19 cellular contexts compared by ENCODE assay signal in the genomic region with DNA sequence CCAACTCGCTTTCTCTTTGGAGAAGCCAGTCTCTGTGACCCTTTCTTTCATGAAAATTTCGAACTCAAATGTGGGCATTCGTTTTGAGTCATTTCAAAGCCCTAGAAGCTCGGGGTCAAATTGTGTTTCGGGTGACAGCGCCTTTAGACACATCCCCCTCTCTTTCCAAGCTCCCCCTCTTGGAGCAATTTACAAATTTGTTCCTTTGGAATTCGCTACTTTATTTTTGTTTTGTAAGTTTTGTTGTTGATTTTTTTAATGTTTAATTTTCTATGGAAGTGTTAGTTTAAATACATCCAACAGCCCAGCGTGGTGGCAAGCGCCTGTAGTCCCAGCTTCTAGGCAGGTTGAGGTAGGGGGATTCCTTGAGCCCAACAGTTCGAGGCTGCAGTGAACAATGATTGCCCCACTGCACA. TPM values are rescaled to one million over a fixed set of nuclear protein-coding genes. Genes with fewer than 3 reads are reported as not detected.
A peak's percentile ranks its signal among the peaks of the same experiment; 100 is the strongest.
DNase-seq lines count a peak whose midpoint lies in the region; ATAC-seq, FAIRE-seq and TF ChIP-seq lines count a peak whose summit lies in the region.
"Had no signal": no experiment of that assay in that cellular context is flagged by ENCODE, and none has a peak within 500 bp of the region (broad histone marks: within the 10 kb centered on the region; RNA-seq: fewer than 3 reads in every experiment).

No MANE protein-coding gene starts in this region.

- peak overlapping the region; percentile 22 to 79 (median 67) for H3K4me3 Mint-ChIP-seq in CD8-positive, alpha-beta memory T cell
- H3K4me3 Mint-ChIP-seq in endothelial cell (ENCODE audit: unreplicated experiment) (peak overlapping the region; percentile 37), osteocyte (ENCODE audit: unreplicated experiment) (peak overlapping the region; percentile 42)

- H3K4me2 ChIP-seq in MM.1S (ENCODE audit: low read depth, low read length) = 0 out of 2 replicates have a peak overlapping the region, but pooled peaks have one; percentile 87

- no peaks in the 10 kb centered on the region for H3F3A ChIP-seq in MM.1S (ENCODE audit: insufficient read depth, low read length)

- no peaks in the 10 kb centered on the region for H3K79me2 ChIP-seq in MM.1S (ENCODE audit: low read length)

- H2AFZ ChIP-seq in MM.1S (ENCODE audit: low read length) = no peak overlapping the region

- no peak overlapping the region for H3K9ac ChIP-seq in MM.1S (ENCODE audit: low read length)

- no peak overlapping the region for H3K27ac ChIP-seq in CD8-positive, alpha-beta memory T cell (ENCODE audit: low read depth, low read length)
- no peak overlapping the region for H3K27ac ChIP-seq in MM.1S (ENCODE audit: low read length)
- H3K27ac ChIP-seq: esophagus squamous epithelium, vagina had no signal

- no peak overlapping the region for H3K27ac Mint-ChIP-seq in CD8-positive, alpha-beta memory T cell
- no peak overlapping the region for H3K27ac Mint-ChIP-seq in endothelial cell (ENCODE audit: unreplicated experiment)
- H3K27ac Mint-ChIP-seq in osteocyte (ENCODE audit: unreplicated experiment) = no peak overlapping the region

- peaks cover 30% of the 10 kb centered on the region for H3K4me1 ChIP-seq in CD8-positive, alpha-beta memory T cell (ENCODE audit: insufficient read depth, low read length)
- H3K4me1 ChIP-seq in MM.1S (ENCODE audit: low read length) = no peaks in the 10 kb centered on the region

- DNase-seq in CD8-positive, alpha-beta memory T cell = no peak
- DNase-seq in MM.1S = no peak
- DNase-seq in endothelial cell (ENCODE audit: low spot score) = no peak
- DNase-seq in osteocyte (ENCODE audit: extremely low spot score, unreplicated experiment) = no peak
- DNase-seq in left lobe of liver (ENCODE audit: low spot score) = no peak
- DNase-seq in NCI-H146 (lab: John Stamatoyannopoulos, UW) = no peak
- DNase-seq in urothelium cell line (ENCODE audit: low spot score) = no peak
- DNase-seq: activated CD4-positive, alpha-beta T cell treated with anti-CD3 and anti-CD28 coated beads for 1 hour; CD4-positive, CD25-positive, alpha-beta regulatory T cell; dermis blood vessel endothelial cell; esophagus squamous epithelium; hypothalamus; left ventricle myocardium superior; NCI-H82; RPMI8226 had no signal

- no peak overlapping the region for H3K4me3 ChIP-seq in CD8-positive, alpha-beta memory T cell (ENCODE audit: low read length)
- H3K4me3 ChIP-seq in MM.1S (ENCODE audit: low read length) = no peak overlapping the region

- no peaks in the 10 kb centered on the region for H3K9me2 ChIP-seq in MM.1S (replicated peaks; ENCODE audit: insufficient read depth, low read length)

- ATAC-seq in left lobe of liver = no peak
- ATAC-seq: left ventricle myocardium superior had no signal

- CTCF ChIA-PET in CD8-positive, alpha-beta memory T cell (lab: Charles Lee) = interaction anchor here (1.4 kb wide), 1 partner anchor 279 kb away, joined by 5 read pairs; no protein-coding TSS in a partner anchor

- no peaks in the 10 kb centered on the region for H4K20me1 ChIP-seq in MM.1S (ENCODE audit: insufficient read depth, low read length)

- no peaks in the 10 kb centered on the region for H3K9me3 ChIP-seq in CD8-positive, alpha-beta memory T cell (ENCODE audit: low read length)
- H3K9me3 ChIP-seq in MM.1S (replicated peaks; ENCODE audit: insufficient read depth, low read length) = no peaks in the 10 kb centered on the region
- H3K9me3 ChIP-seq: esophagus squamous epithelium, vagina had no signal

- peaks cover 24 to 48% (median 32%) of the 10 kb centered on the region in 3 donors for H3K4me1 Mint-ChIP-seq in CD8-positive, alpha-beta memory T cell
- peaks cover 11% of the 10 kb centered on the region for H3K4me1 Mint-ChIP-seq in endothelial cell (ENCODE audit: unreplicated experiment)
- H3K4me1 Mint-ChIP-seq in osteocyte (ENCODE audit: unreplicated experiment) = peaks cover 42% of the 10 kb centered on the region

- H3K27me3 ChIP-seq in CD8-positive, alpha-beta memory T cell (ENCODE audit: insufficient read depth, low read length, poor library complexity, severe bottlenecking) = peaks cover 46% of the 10 kb centered on the region
- peaks cover 53% of the 10 kb centered on the region for H3K27me3 ChIP-seq in MM.1S (replicated peaks; ENCODE audit: insufficient read depth, low read length)

- H3K27me3 Mint-ChIP-seq in CD8-positive, alpha-beta memory T cell = peaks cover 39 to 76% of the 10 kb centered on the region in 2 donors
- H3K27me3 Mint-ChIP-seq in endothelial cell (ENCODE audit: unreplicated experiment) = peaks cover 27% of the 10 kb centered on the region
- H3K27me3 Mint-ChIP-seq in osteocyte (ENCODE audit: unreplicated experiment) = peaks cover 54% of the 10 kb centered on the region

- POLR2A ChIA-PET in CD8-positive, alpha-beta memory T cell (lab: Charles Lee) = no interaction called here

- no peak for FAIRE-seq in urothelium cell line (lab: Jason Lieb, UNC)
- FAIRE-seq: GM12891 had no signal

- H3K36me3 ChIP-seq in CD8-positive, alpha-beta memory T cell (ENCODE audit: insufficient read depth, low read length) = no peaks in the 10 kb centered on the region
- no peaks in the 10 kb centered on the region for H3K36me3 ChIP-seq in MM.1S (replicated peaks; ENCODE audit: insufficient read depth, low read length)
- H3K36me3 ChIP-seq: esophagus squamous epithelium, vagina had no signal

- H3K9me3 Mint-ChIP-seq in CD8-positive, alpha-beta memory T cell = no peaks in the 10 kb centered on the region
- H3K9me3 Mint-ChIP-seq in endothelial cell (ENCODE audit: unreplicated experiment) = no peaks in the 10 kb centered on the region
- H3K9me3 Mint-ChIP-seq in osteocyte (ENCODE audit: unreplicated experiment) = no peaks in the 10 kb centered on the region

- TF ChIP-seq CTCF in MM.1S (IDR thresholded peaks at IDR 0.05; ENCODE audit: low read length) = no peak
- no peak for TF ChIP-seq CTCF in endothelial cell (IDR thresholded peaks at IDR 0.05; ENCODE audit: unreplicated experiment)
- TF ChIP-seq CTCF in osteocyte (IDR thresholded peaks at IDR 0.05) = no peak

- H3K36me3 Mint-ChIP-seq in CD8-positive, alpha-beta memory T cell = no peaks in the 10 kb centered on the region
- peaks cover 3% of the 10 kb centered on the region for H3K36me3 Mint-ChIP-seq in endothelial cell (ENCODE audit: low read depth, unreplicated experiment)
- no peaks in the 10 kb centered on the region for H3K36me3 Mint-ChIP-seq in osteocyte (ENCODE audit: unreplicated experiment)
- H3K36me3 Mint-ChIP-seq: CD4-positive, CD25-positive, alpha-beta regulatory T cell had no signal

RNA-seq across cellular contexts. Expression of gene BARX1, which starts 4.6 kb away (rescaled TPM):
- total RNA-seq in CD8-positive, alpha-beta memory T cell = not detected
- polyA plus RNA-seq in CD8-positive, alpha-beta memory T cell = not detected
- 0.51 TPM for total RNA-seq in endothelial cell (ENCODE audit: unreplicated experiment)
- total RNA-seq in osteocyte = 1.7 and 2.2 TPM in 2 replicates
- not detected for total RNA-seq in left lobe of liver
- total RNA-seq: CD4-positive, CD25-positive, alpha-beta regulatory T cell; dermis blood vessel endothelial cell; esophagus squamous epithelium; G401; left ventricle myocardium superior; T-helper 1 cell treated with Interleukin-12 subunit alpha and Interleukin-12 subunit beta and Interleukin-4 antibody, amounts not matched to agents 30 ng/mL and 1 ng/mL, for 36 hours; vagina had no signal
- polyA plus RNA-seq: CD4-positive, CD25-positive, alpha-beta regulatory T cell had no signal
